In genomic region chr20:6006603-6006949, GRCh38 we compare ENCODE assay signal across 8 cellular contexts. TPM values are rescaled to one million over a fixed set of nuclear protein-coding genes. Genes with fewer than 3 reads are reported as not detected.
DNase-seq lines count a peak whose midpoint lies in the region; ATAC-seq, FAIRE-seq and TF ChIP-seq lines count a peak whose summit lies in the region.

No MANE protein-coding gene starts in this region.

- TF ChIP-seq CTCF in Peyer's patch (IDR thresholded peaks at IDR 0.05), result no peak
- no peak for TF ChIP-seq CTCF in esophagus muscularis mucosa (IDR thresholded peaks at IDR 0.05)

- ATAC-seq in GM18873 (IDR thresholded peaks at IDR 0.05; ENCODE audit: low FRiP score, unreplicated experiment), result peak; percentile 3
- no peak for ATAC-seq in GM21367 (IDR thresholded peaks at IDR 0.05; ENCODE audit: unreplicated experiment)
- no peak for ATAC-seq in HG03457 (IDR thresholded peaks at IDR 0.05; ENCODE audit: unreplicated experiment)

- peaks cover 0 to 19% (median 0%) of the 10 kb centered on the region in 3 donors for H3K36me3 ChIP-seq in Peyer's patch
- peaks cover 10 to 21% (median 17%) of the 10 kb centered on the region in 4 donors for H3K36me3 ChIP-seq in esophagus muscularis mucosa
- H3K36me3 ChIP-seq in rectal smooth muscle tissue (ENCODE audit: control insufficient read depth, insufficient read depth, low read length), result peaks cover 6% of the 10 kb centered on the region

- TF ChIP-seq EP300 in esophagus muscularis mucosa (IDR thresholded peaks at IDR 0.05), result no peak

- H3K4me1 ChIP-seq in Peyer's patch (peaks cover 0 to 14% (median 10%) of the 10 kb centered on the region in 4 donors), esophagus muscularis mucosa (peaks cover 21 to 40% (median 32%) of the 10 kb centered on the region in 4 donors), rectal smooth muscle tissue (ENCODE audit: control insufficient read depth, insufficient read depth, low read length) (peaks cover 20% of the 10 kb centered on the region)

- TF ChIP-seq POLR2A in Peyer's patch (IDR thresholded peaks at IDR 0.05) (no peak), esophagus muscularis mucosa (IDR thresholded peaks at IDR 0.05; ENCODE audit: low read depth) (no peak), GM12891 (IDR thresholded peaks at IDR 0.05; ENCODE audit: low read depth, low read length) (no peak)

- DNase-seq in Peyer's patch (no peak), esophagus muscularis mucosa (ENCODE audit: extremely low spot score) (no peak), GM12891 (ENCODE audit: insufficient read length, low spot score) (no peak), pons (ENCODE audit: low spot score) (no peak)

- intact Hi-C loops in esophagus muscularis mucosa (cut with DNase I), result no loop called here

- WGBS in esophagus muscularis mucosa, result under 1% methylated on average over 10 of the region's 10 CpGs

- H3K4me3 ChIP-seq in Peyer's patch, result peak overlapping the region; percentile 84 to 89 (median 88)
- H3K4me3 ChIP-seq in esophagus muscularis mucosa, result peak overlapping the region; percentile 76 to 94 (median 85)
- H3K4me3 ChIP-seq in rectal smooth muscle tissue (ENCODE audit: low read length), result peak overlapping the region; percentile 74

- H3K9me3 ChIP-seq in Peyer's patch, result no peaks in the 10 kb centered on the region
- no peaks in the 10 kb centered on the region for H3K9me3 ChIP-seq in esophagus muscularis mucosa

- H3K9ac ChIP-seq in rectal smooth muscle tissue (ENCODE audit: low read length), result peak overlapping the region; percentile 35

- peak overlapping the region; percentile 76 to 90 (median 82) for H3K27ac ChIP-seq in Peyer's patch
- peak overlapping the region; percentile 89 to 95 (median 90) for H3K27ac ChIP-seq in esophagus muscularis mucosa (replicated peaks in 1 of 4)
- peak overlapping the region; percentile 77 for H3K27ac ChIP-seq in rectal smooth muscle tissue (ENCODE audit: low read depth, low read length)

- FAIRE-seq in GM12891 (lab: Jason Lieb, UNC), result no peak

- no peaks in the 10 kb centered on the region for H3K27me3 ChIP-seq in Peyer's patch
- H3K27me3 ChIP-seq in esophagus muscularis mucosa, result no peaks in the 10 kb centered on the region
- no peaks in the 10 kb centered on the region for H3K27me3 ChIP-seq in rectal smooth muscle tissue (ENCODE audit: control insufficient read depth, insufficient read depth, low read length)

TF ChIP-seq in GM12891, 5 proteins besides CTCF, POLR2A, EP300 and RAD21:
- no peak for TF ChIP-seq POU2F2 (IDR thresholded peaks at IDR 0.05; ENCODE audit: low read depth, low read length)
- no peak for TF ChIP-seq PAX5 (IDR thresholded peaks at IDR 0.05; ENCODE audit: insufficient read depth, low read length, severe bottlenecking)
- TF ChIP-seq SPI1 (IDR thresholded peaks at IDR 0.05; ENCODE audit: low read depth, low read length), result no peak
- no peak for TF ChIP-seq POLR2AphosphoS5 (IDR thresholded peaks at IDR 0.05; ENCODE audit: low read depth, low read length)
- TF ChIP-seq TAF1 (IDR thresholded peaks at IDR 0.05; ENCODE audit: low read depth, low read length), result no peak
TF ChIP-seq in GM12891: peak in this region for 0.

RNA-seq across cellular contexts. Expression of gene CRLS1, which starts 0.7 kb away (rescaled TPM):
- 10 to 100 TPM; 43.7 to 67.6 (median 61.4) TPM for total RNA-seq in Peyer's patch
- total RNA-seq in esophagus muscularis mucosa, result 10 to 100 TPM; 36.4 to 42.8 (median 37.7) TPM
- polyA plus RNA-seq in GM12891 (2012; ENCODE audit: low read depth, missing spikeins), result 35.0 TPM

RNA-seq across cellular contexts. Expression of gene LRRN4, which starts 47.3 kb away (rescaled TPM):
- total RNA-seq in Peyer's patch (not detected), esophagus muscularis mucosa (under 1 TPM in 2 of 4 donors, not detected in 2; 0.17 to 0.42 TPM)
- polyA plus RNA-seq in GM12891 (2012; ENCODE audit: low read depth, missing spikeins), result not detected

RNA-seq across cellular contexts. Expression of gene MCM8, which starts 56.1 kb away (rescaled TPM):
- total RNA-seq in Peyer's patch (10 to 100 TPM in 1 of 4 donors, 1 to 10 TPM in 3; 5.8 to 25.6 (median 6.2) TPM), esophagus muscularis mucosa (1 to 10 TPM; 4.0 to 5.6 (median 4.4) TPM)
- 7.4 TPM for polyA plus RNA-seq in GM12891 (2012; ENCODE audit: low read depth, missing spikeins)

RNA-seq across cellular contexts. Expression of gene TRMT6, which starts 56.2 kb away (rescaled TPM):
- total RNA-seq in Peyer's patch, result 10 to 100 TPM in 1 of 4 donors, 1 to 10 TPM in 3; 3.5 to 18.2 (median 5.6) TPM
- total RNA-seq in esophagus muscularis mucosa, result 10 to 100 TPM in 1 of 4 donors, 1 to 10 TPM in 3; 9.2 to 13.4 (median 9.7) TPM
- 14.4 TPM for polyA plus RNA-seq in GM12891 (2012; ENCODE audit: low read depth, missing spikeins)
